In genomic region chr7:99033765-99034164, GRCh38 we compare ENCODE assay signal across 21 cellular contexts.
DNase-seq lines count a peak whose midpoint lies in the region; ATAC-seq and TF ChIP-seq lines count a peak whose summit lies in the region.
"Had no signal": no experiment of that assay in that cellular context is flagged by ENCODE, and none has a peak within 500 bp of the region (broad histone marks: within the 10 kb centered on the region; RNA-seq: fewer than 3 reads in every experiment).

No MANE protein-coding gene starts in this region.

- DNase-seq in Peyer's patch (peak in 2 of 3 donors; percentile 9 to 31), esophagus muscularis mucosa (ENCODE audit: extremely low spot score) (no peak), gastrocnemius medialis (no peak), retina (no peak), inferior parietal cortex (ENCODE audit: extremely low spot score) (no peak), DMS53 treated with DMSO at 0.1 percent for 48 hours (lab: John Stamatoyannopoulos, UW; ENCODE audit: unreplicated experiment) (no peak)
- no peak for DNase-seq in activated naive CD4-positive, alpha-beta T cell treated with anti-CD3 and anti-CD28 coated beads for 36 hours
- DNase-seq: DND-41, GM23248, IMR-90, Karpas-422, NCI-H1417 treated with DMSO at 0.1 percent for 48 hours, NCI-H187 treated with DMSO at 0.1 percent for 48 hours, NCI-H226, NCI-H524, NCI-H82 had no signal

- in situ Hi-C loops in gastrocnemius medialis (cut with MboI; ENCODE audit: low sequenced_read_pairs in 4 of 4) = no loop called here

- H4K20me1 ChIP-seq in BLaER1 = no peaks in the 10 kb centered on the region; the same call in 1 of the 2 replicates

- no peak overlapping the region for H3K27ac Mint-ChIP-seq in activated naive CD4-positive, alpha-beta T cell treated with anti-CD3 and anti-CD28 coated beads for 36 hours

- peak overlapping the region; percentile 97 for H3K4me2 ChIP-seq in BLaER1

- TF ChIP-seq CTCF in Peyer's patch (IDR thresholded peaks at IDR 0.05) (no peak), esophagus muscularis mucosa (IDR thresholded peaks at IDR 0.05) (no peak), gastrocnemius medialis (IDR thresholded peaks at IDR 0.05 in 4 of 5, conservative IDR thresholded peaks at IDR 0.05 in 1 of 5) (no peak)

- H3K9me3 ChIP-seq in BLaER1 (no peaks in the 10 kb centered on the region), Peyer's patch (no peaks in the 10 kb centered on the region), esophagus muscularis mucosa (peaks cover 0 to 6% (median 0%) of the 10 kb centered on the region in 4 donors), gastrocnemius medialis (no peaks in the 10 kb centered on the region)
- H3K9me3 ChIP-seq: SJSA1 had no signal

- WGBS in esophagus muscularis mucosa = 100% methylated on average over 4 of the region's 4 CpGs

- TF ChIP-seq POLR2A in Peyer's patch (IDR thresholded peaks at IDR 0.05) (no peak), esophagus muscularis mucosa (IDR thresholded peaks at IDR 0.05; ENCODE audit: low read depth) (no peak), gastrocnemius medialis (IDR thresholded peaks at IDR 0.05) (no peak)

- H3K4me3 ChIP-seq in BLaER1 = peak overlapping the region; percentile 73
- H3K4me3 ChIP-seq in Peyer's patch = no peak overlapping the region
- H3K4me3 ChIP-seq in esophagus muscularis mucosa = no peak overlapping the region
- H3K4me3 ChIP-seq in gastrocnemius medialis = no peak overlapping the region
- H3K4me3 ChIP-seq: GM23248, SJSA1 had no signal

- no peaks in the 10 kb centered on the region for H3K27me3 Mint-ChIP-seq in activated naive CD4-positive, alpha-beta T cell treated with anti-CD3 and anti-CD28 coated beads for 36 hours (ENCODE audit: low read depth)

- ATAC-seq in gastrocnemius medialis = no peak
- ATAC-seq: HCT116 had no signal

- H3K4me1 ChIP-seq in BLaER1 = peaks cover 98% of the 10 kb centered on the region
- no peaks in the 10 kb centered on the region for H3K4me1 ChIP-seq in Peyer's patch
- H3K4me1 ChIP-seq in esophagus muscularis mucosa = peaks cover 9 to 39% (median 26%) of the 10 kb centered on the region in 4 donors
- peaks cover 0 to 11% of the 10 kb centered on the region in 2 donors for H3K4me1 ChIP-seq in gastrocnemius medialis
- H3K4me1 ChIP-seq: SJSA1 had no signal

- H3K9ac ChIP-seq in BLaER1 = peak overlapping the region; percentile 87
- H3K9ac ChIP-seq: GM23248 had no signal

- H3K4me3 Mint-ChIP-seq in activated naive CD4-positive, alpha-beta T cell treated with anti-CD3 and anti-CD28 coated beads for 36 hours = no peak overlapping the region
- H3K4me3 Mint-ChIP-seq: CD14-positive monocyte had no signal

- CTCF ChIA-PET in activated naive CD4-positive, alpha-beta T cell treated with anti-CD3 and anti-CD28 coated beads for 36 hours (lab: Charles Lee) = interaction anchor here (0.6 kb wide), 1 partner anchor 686 kb away, joined by 3 read pairs; no protein-coding TSS in a partner anchor

- H3K9me3 Mint-ChIP-seq in activated naive CD4-positive, alpha-beta T cell treated with anti-CD3 and anti-CD28 coated beads for 36 hours = no peaks in the 10 kb centered on the region

- H3K36me3 ChIP-seq in BLaER1 (peaks cover 85% of the 10 kb centered on the region), Peyer's patch (peaks cover 0 to 99% (median 0%) of the 10 kb centered on the region in 3 donors), esophagus muscularis mucosa (peaks cover 80 to 100% (median 99%) of the 10 kb centered on the region in 4 donors), gastrocnemius medialis (peaks cover 0 to 97% of the 10 kb centered on the region in 2 donors)

- no peaks in the 10 kb centered on the region for H3K27me3 ChIP-seq in BLaER1
- H3K27me3 ChIP-seq in Peyer's patch = no peaks in the 10 kb centered on the region
- no peaks in the 10 kb centered on the region for H3K27me3 ChIP-seq in esophagus muscularis mucosa
- no peaks in the 10 kb centered on the region for H3K27me3 ChIP-seq in gastrocnemius medialis
- H3K27me3 ChIP-seq: SJSA1 had no signal

- intact Hi-C loops in esophagus muscularis mucosa (cut with DNase I) = no loop called here
- intact Hi-C loops in gastrocnemius medialis (cut with DNase I; ENCODE audit: low total_unique reads) = no loop called here
- intact Hi-C loops in activated naive CD4-positive, alpha-beta T cell treated with anti-CD3 and anti-CD28 coated beads for 36 hours (cut with micrococcal nuclease) = no loop called here

- TF ChIP-seq EP300 in esophagus muscularis mucosa (IDR thresholded peaks at IDR 0.05) = no peak

- H3K27ac ChIP-seq in BLaER1 = peak overlapping the region; percentile 98
- H3K27ac ChIP-seq in Peyer's patch = no peak overlapping the region
- peak overlapping the region; percentile 4 to 35 (median 23) for H3K27ac ChIP-seq in esophagus muscularis mucosa (replicated peaks in 1 of 4)
- peak overlapping the region; percentile 28 to 84 (median 72) for H3K27ac ChIP-seq in gastrocnemius medialis
- H3K27ac ChIP-seq: GM23248, HL-60, SJSA1 had no signal

- peaks cover 11% of the 10 kb centered on the region for H3K36me3 Mint-ChIP-seq in activated naive CD4-positive, alpha-beta T cell treated with anti-CD3 and anti-CD28 coated beads for 36 hours (ENCODE audit: low read depth)

- peaks cover 3% of the 10 kb centered on the region for H3K4me1 Mint-ChIP-seq in activated naive CD4-positive, alpha-beta T cell treated with anti-CD3 and anti-CD28 coated beads for 36 hours (ENCODE audit: low read depth)

Comparison
In these comparisons a context has a peak if more than half of its experiments do, and no peak if none do; other contexts are left out.
1. H3K27ac ChIP-seq: peak in BLaER1 (single experiment), esophagus muscularis mucosa (4 of 4) and gastrocnemius medialis (4 of 4); none in Peyer's patch (0 of 4).
2. DNase-seq: peak in Peyer's patch (2 of 3); none in esophagus muscularis mucosa (single experiment), gastrocnemius medialis (0 of 2), retina (single experiment), inferior parietal cortex (single experiment), activated naive CD4-positive, alpha-beta T cell treated with anti-CD3 and anti-CD28 coated beads for 36 hours (single experiment) and DMS53 treated with DMSO at 0.1 percent for 48 hours (single experiment).